Comparison of ENCODE assay signal across 12 cellular contexts in the genomic region with DNA sequence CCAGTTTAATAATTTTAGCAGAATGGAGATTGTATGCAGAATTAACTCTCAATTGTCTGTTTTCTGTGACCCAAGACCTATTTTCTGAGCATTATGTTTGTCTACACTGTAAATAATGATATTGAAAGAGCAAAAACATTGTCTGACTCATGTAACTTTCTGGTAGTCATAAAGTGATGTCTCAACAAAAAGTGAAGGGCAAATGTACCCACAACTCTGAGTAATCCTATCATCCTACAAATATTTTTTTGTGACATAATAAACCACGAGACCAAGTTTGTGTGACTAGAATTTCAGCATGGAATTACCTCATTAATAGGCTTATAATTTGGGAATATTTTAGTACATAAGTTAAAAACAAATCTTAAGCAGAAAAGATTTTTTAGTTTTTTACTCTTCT. TPM values are rescaled to one million over a fixed set of nuclear protein-coding genes. Genes with fewer than 3 reads are reported as not detected.
A peak's percentile ranks its signal among the peaks of the same experiment; 100 is the strongest.
DNase-seq lines count a peak whose midpoint lies in the region; ATAC-seq lines count a peak whose summit lies in the region.
"Had no signal": no experiment of that assay in that cellular context is flagged by ENCODE, and none has a peak within 500 bp of the region (broad histone marks: within the 10 kb centered on the region; RNA-seq: fewer than 3 reads in every experiment).

No MANE protein-coding gene starts in this region.

- DNase-seq in EL, result peak; percentile 80
- peak; percentile 90 for DNase-seq in M059J (ENCODE audit: low read depth)
- peak; percentile 52 for DNase-seq in dedifferentiated amniotic fluid mesenchymal stem cell (ENCODE audit: extremely low spot score)
- DNase-seq in non-pigmented ciliary epithelial cell (ENCODE audit: low read depth), result peak; percentile 54
- no peak for DNase-seq in stimulated activated CD4-positive, alpha-beta T cell treated with anti-CD3 and anti-CD28 coated beads, Interleukin-4, amount 100 ng/mL, for 4 hours
- no peak for DNase-seq in hypothalamus (lab: John Stamatoyannopoulos, UW)
- DNase-seq: activated naive CD4-positive, alpha-beta T cell treated with Interleukin-2 at 50 U/mL for 16 hours; DMS 273 treated with DMSO at 0.1 percent for 48 hours; MG63; Right ventricle myocardium superior had no signal

- ATAC-seq in GM21526 (IDR thresholded peaks at IDR 0.05; ENCODE audit: low FRiP score, unreplicated experiment), result no peak
- ATAC-seq in HG02763 (IDR thresholded peaks at IDR 0.05; ENCODE audit: unreplicated experiment), result no peak

RNA-seq across cellular contexts. Expression of gene ABHD10, which starts 15.4 kb away (rescaled TPM):
- 43.9 and 71.9 TPM in 2 replicates for total RNA-seq in M059J (2014; rRNA removed; shearing (Covaris generic))

RNA-seq across cellular contexts. Expression of gene TAGLN3, which starts 35.3 kb away (rescaled TPM):
- total RNA-seq in M059J (2014; rRNA removed; shearing (Covaris generic)), result 1.6 and 3.2 TPM in 2 replicates
- total RNA-seq: Right ventricle myocardium superior had no signal

Comparison
In these comparisons a context has a peak if more than half of its experiments do, and no peak if none do; other contexts are left out.
1. DNase-seq: peak in EL (single experiment), M059J (single experiment), dedifferentiated amniotic fluid mesenchymal stem cell (single experiment) and non-pigmented ciliary epithelial cell (single experiment); none in stimulated activated CD4-positive, alpha-beta T cell treated with anti-CD3 and anti-CD28 coated beads, Interleukin-4, amount 100 ng/mL, for 4 hours (0 of 2) and hypothalamus (0 of 51).